19 cellular contexts compared by ENCODE assay signal in the genomic region with DNA sequence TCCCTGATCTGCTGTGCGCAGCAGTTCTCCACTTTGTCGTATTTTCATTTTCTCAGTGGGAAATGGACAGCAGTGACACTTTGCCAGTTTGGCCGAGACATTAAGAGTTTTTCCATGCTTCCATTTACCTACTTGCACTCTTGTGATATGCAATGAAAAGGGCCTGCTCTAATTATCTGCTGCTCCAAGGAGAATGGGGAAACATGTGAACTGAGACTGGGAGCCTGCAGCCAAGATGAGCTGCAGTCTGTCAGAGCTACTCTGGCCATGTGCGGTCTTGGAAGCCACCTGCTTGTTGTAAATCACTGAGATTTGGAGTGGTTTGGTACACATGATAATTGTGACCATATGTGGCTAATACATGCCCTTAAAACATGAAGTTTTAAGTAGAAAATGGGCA.
DNase-seq lines count a peak whose midpoint lies in the region; ATAC-seq and TF ChIP-seq lines count a peak whose summit lies in the region.
"Had no signal": no experiment of that assay in that cellular context is flagged by ENCODE, and none has a peak within 500 bp of the region (broad histone marks: within the 10 kb centered on the region; RNA-seq: fewer than 3 reads in every experiment).

No MANE protein-coding gene starts in this region.

- H3K4me1 ChIP-seq in A673 (ENCODE audit: insufficient read depth, low read length, poor library complexity, severe bottlenecking) = no peaks in the 10 kb centered on the region
- H3K4me1 ChIP-seq: pancreas, right lobe of liver, transverse colon had no signal

- in situ Hi-C loops in brain microvascular endothelial cell (cut with HindIII; ENCODE audit: low pct_ligation_motif_present, low sequenced_read_pairs) = no loop called here

- BruUV-seq in A673 (replicated peaks; lab: Mats Ljungman, UMichigan) = no TSS peak

- CTCF ChIA-PET in A673 (lab: Charles Lee) = no interaction called here

- H3K4me3 ChIP-seq in A673 (ENCODE audit: low read depth, low read length, poor library complexity, severe bottlenecking) (no peak overlapping the region), brain microvascular endothelial cell (ENCODE audit: low read depth, low read length) (no peak overlapping the region)
- H3K4me3 ChIP-seq: pancreas, right lobe of liver, transverse colon had no signal

- no peaks in the 10 kb centered on the region for H3K9me3 ChIP-seq in A673 (ENCODE audit: low read depth, low read length, poor library complexity, severe bottlenecking)
- H3K9me3 ChIP-seq: pancreas, right lobe of liver, transverse colon had no signal

- H3K36me3 ChIP-seq in A673 (ENCODE audit: insufficient read depth, low read length, poor library complexity, severe bottlenecking) (no peaks in the 10 kb centered on the region), brain microvascular endothelial cell (replicated peaks) (no peaks in the 10 kb centered on the region)
- H3K36me3 ChIP-seq: pancreas, right lobe of liver, transverse colon had no signal

- no peak for ATAC-seq in HG03571 (IDR thresholded peaks at IDR 0.05; ENCODE audit: unreplicated experiment)
- ATAC-seq: Panc1, pancreas, right lobe of liver had no signal

- POLR2A ChIA-PET in A673 (lab: Charles Lee; ENCODE audit: low non-redundant PET) = no interaction called here

- no peak overlapping the region for H3K27ac ChIP-seq in A673 (ENCODE audit: low read depth, low read length, poor library complexity, severe bottlenecking)
- H3K27ac ChIP-seq in brain microvascular endothelial cell = no peak overlapping the region
- H3K27ac ChIP-seq: C4-2B, pancreas, right lobe of liver, transverse colon had no signal

- no peaks in the 10 kb centered on the region for H3K27me3 ChIP-seq in A673 (replicated peaks; ENCODE audit: insufficient read depth, low read depth, low read length, poor library complexity)
- H3K27me3 ChIP-seq in brain microvascular endothelial cell (replicated peaks) = no peaks in the 10 kb centered on the region
- H3K27me3 ChIP-seq: pancreas, right lobe of liver, transverse colon had no signal

- TF ChIP-seq CTCF in A673 (conservative IDR thresholded peaks at IDR 0.05; ENCODE audit: low read depth, low read length) (no peak), brain microvascular endothelial cell (IDR thresholded peaks at IDR 0.05; ENCODE audit: low read depth, low read length, missing control alignments) (no peak)

- intact Hi-C loops in A673 (cut with micrococcal nuclease; ENCODE audit: unreplicated experiment) = no loop called here

- peak; percentile 0 for DNase-seq in A673 (ENCODE audit: low spot score)
- peak; percentile 87 for DNase-seq in NCI-H1105 treated with DMSO at 0.1 percent for 48 hours (lab: John Stamatoyannopoulos, UW)
- DNase-seq in NCI-H2171 treated with DMSO at 0.1 percent for 48 hours (lab: John Stamatoyannopoulos, UW) = peak; percentile 83
- DNase-seq in SHP77 (lab: John Stamatoyannopoulos, UW) = peak; percentile 88 to 93
- DNase-seq in HCEC 1CT = no peak
- no peak for DNase-seq in brain microvascular endothelial cell
- no peak for DNase-seq in activated T-cell treated with anti-CD3 and anti-CD28 coated beads, Interleukin-2, amount 50 U/mL, for 48 hours
- DNase-seq: activated CD4-positive, alpha-beta T cell treated with anti-CD3 and anti-CD28 coated beads, Interleukin-2, amount 50 U/mL, for 1 hour; activated naive CD4-positive, alpha-beta T cell treated with anti-CD3 and anti-CD28 coated beads for 36 hours; activated T-cell treated with anti-CD3 and anti-CD28 coated beads for 4 hours; mammary epithelial cell; naive B cell; pancreas; right lobe of liver; stimulated activated naive CD4-positive, alpha-beta T cell treated with Interleukin-2 at 50 U/mL for 16 hours; transverse colon had no signal

Comparison
In these comparisons a context has a peak if more than half of its experiments do, and no peak if none do; other contexts are left out.
1. DNase-seq: peak in A673 (single experiment), NCI-H1105 treated with DMSO at 0.1 percent for 48 hours (single experiment), NCI-H2171 treated with DMSO at 0.1 percent for 48 hours (single experiment) and SHP77 (2 of 2); none in HCEC 1CT (single experiment), brain microvascular endothelial cell (single experiment) and activated T-cell treated with anti-CD3 and anti-CD28 coated beads, Interleukin-2, amount 50 U/mL, for 48 hours (0 of 2).